In the genomic region with DNA sequence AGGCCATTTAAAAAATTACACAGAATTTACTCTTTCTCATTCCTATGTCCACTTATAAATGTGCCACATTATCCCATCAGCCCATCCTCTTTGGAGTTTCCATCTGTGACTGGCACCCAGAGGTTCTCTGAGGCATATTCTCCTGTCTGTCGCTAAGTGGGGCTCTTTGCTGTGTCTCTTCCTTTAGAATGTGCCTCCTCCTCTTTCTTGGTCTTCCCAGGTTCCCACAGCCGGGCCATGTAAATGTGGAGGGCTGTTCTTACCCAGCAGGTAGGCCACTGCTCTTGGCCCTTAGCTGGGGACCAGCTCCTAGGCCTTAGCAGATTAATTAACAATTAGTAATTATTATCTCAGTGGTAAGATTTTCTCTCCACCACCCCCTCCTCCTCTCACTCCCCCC, we compare ENCODE assay signal across 20 cellular contexts.
"Had no signal": no experiment of that assay in that cellular context is flagged by ENCODE, and none has a peak within 500 bp of the region (broad histone marks: within the 10 kb centered on the region; RNA-seq: fewer than 3 reads in every experiment).

No MANE protein-coding gene starts in this region.

- H3K27me3 ChIP-seq: adrenal gland had no signal

- H3K4me3 Mint-ChIP-seq: activated B cell treated with CpG ODN at 0.5 μM for 24 hours; activated CD4-positive, alpha-beta memory T cell treated with anti-CD3 and anti-CD28 coated beads for 36 hours; activated CD4-positive, alpha-beta T cell treated with anti-CD3 and anti-CD28 coated beads, Interleukin-2, amount 10 ng/mL, durations not matched to agents 7 days and 5 days; activated naive CD8-positive, alpha-beta T cell treated with anti-CD3 and anti-CD28 coated beads, Interleukin-2, amount 10 ng/mL, durations not matched to agents 7 days and 5 days; activated T-cell treated with anti-CD3 and anti-CD28 coated beads, Interleukin-2, amount 50 U/mL, for 72 hours; T-helper 17 cell had no signal

- H3K9me3 ChIP-seq: adrenal gland had no signal

- H3K9me3 Mint-ChIP-seq: activated B cell treated with CpG ODN at 0.5 μM for 24 hours; activated CD4-positive, alpha-beta memory T cell treated with anti-CD3 and anti-CD28 coated beads for 36 hours; activated CD4-positive, alpha-beta T cell treated with anti-CD3 and anti-CD28 coated beads, Interleukin-2, amount 10 ng/mL, durations not matched to agents 7 days and 5 days; activated naive CD8-positive, alpha-beta T cell treated with anti-CD3 and anti-CD28 coated beads, Interleukin-2, amount 10 ng/mL, durations not matched to agents 7 days and 5 days; activated T-cell treated with anti-CD3 and anti-CD28 coated beads, Interleukin-2, amount 50 U/mL, for 72 hours; activated T-helper 2 cell treated with anti-CD3 and anti-CD28 coated beads, Interferon-gamma antibody, Interleukin-2, Interleukin-4, amounts not matched to agents 10 μg/mL and 5 μg/mL and 100 μg/mL, durations not matched to agents 14 hours and 24 hours and 36 hours had no signal

- ATAC-seq: activated T-cell treated with anti-CD3 and anti-CD28 coated beads, Interleukin-2, amount 50 U/mL, for 72 hours; T-helper 17 cell had no signal

- H3K4me3 ChIP-seq: adrenal gland had no signal

- H3K27ac Mint-ChIP-seq: activated B cell treated with CpG ODN at 0.5 μM for 24 hours; activated CD4-positive, alpha-beta memory T cell treated with anti-CD3 and anti-CD28 coated beads for 36 hours; activated CD4-positive, alpha-beta T cell treated with anti-CD3 and anti-CD28 coated beads, Interleukin-2, amount 10 ng/mL, durations not matched to agents 7 days and 5 days; activated naive CD8-positive, alpha-beta T cell treated with anti-CD3 and anti-CD28 coated beads, Interleukin-2, amount 10 ng/mL, durations not matched to agents 7 days and 5 days; activated T-cell treated with anti-CD3 and anti-CD28 coated beads, Interleukin-2, amount 50 U/mL, for 72 hours; activated T-helper 2 cell treated with anti-CD3 and anti-CD28 coated beads, Interferon-gamma antibody, Interleukin-2, Interleukin-4, amounts not matched to agents 10 μg/mL and 5 μg/mL and 100 μg/mL, durations not matched to agents 14 hours and 24 hours and 36 hours; T-helper 17 cell had no signal

- H3K36me3 Mint-ChIP-seq: activated CD4-positive, alpha-beta memory T cell treated with anti-CD3 and anti-CD28 coated beads for 36 hours; activated naive CD8-positive, alpha-beta T cell treated with anti-CD3 and anti-CD28 coated beads, Interleukin-2, amount 10 ng/mL, durations not matched to agents 7 days and 5 days had no signal

- DNase-seq: activated B cell treated with CpG ODN at 0.5 μM for 24 hours; activated CD4-positive, alpha-beta memory T cell treated with anti-CD3 and anti-CD28 coated beads for 36 hours; activated CD4-positive, alpha-beta T cell treated with anti-CD3 and anti-CD28 coated beads, Interleukin-2, amount 10 ng/mL, durations not matched to agents 7 days and 5 days; activated gamma-delta T cell treated with Interleukin-2 at 50 U/mL for 16 hours; activated naive CD4-positive, alpha-beta T cell treated with anti-CD3 and anti-CD28 coated beads, Interleukin-2, amount 50 U/mL, for 16 hours; activated naive CD8-positive, alpha-beta T cell treated with anti-CD3 and anti-CD28 coated beads, Interleukin-2, amount 10 ng/mL, durations not matched to agents 7 days and 5 days; activated T-cell treated with anti-CD3 and anti-CD28 coated beads, Interleukin-2, amount 50 U/mL, for 72 hours; anterior cingulate cortex; cerebellar nuclear complex; NCI-H1092; NCI-H1930; NCI-H2171; NCI-H2227 treated with DMSO at 0.1 percent for 48 hours; NCI-H526 treated with DMSO at 0.1 percent for 48 hours; NCI-H82; SIG-M5; T-helper 17 cell; T-helper 9 cell had no signal

- H3K4me1 ChIP-seq: adrenal gland had no signal

- H3K36me3 ChIP-seq: adrenal gland had no signal

- H3K27ac ChIP-seq: adrenal gland had no signal

- H3K4me1 Mint-ChIP-seq: activated B cell treated with CpG ODN at 0.5 μM for 24 hours; activated CD4-positive, alpha-beta T cell treated with anti-CD3 and anti-CD28 coated beads, Interleukin-2, amount 10 ng/mL, durations not matched to agents 7 days and 5 days; T-helper 17 cell had no signal
